13 cellular contexts compared by ENCODE assay signal in genomic region chr18:77052297-77052645, GRCh38.
DNase-seq lines count a peak whose midpoint lies in the region; ATAC-seq and TF ChIP-seq lines count a peak whose summit lies in the region.
"Had no signal": no experiment of that assay in that cellular context is flagged by ENCODE, and none has a peak within 500 bp of the region (broad histone marks: within the 10 kb centered on the region; RNA-seq: fewer than 3 reads in every experiment).

No MANE protein-coding gene starts in this region.

- no peak for TF ChIP-seq CTCF in left ventricle myocardium inferior (IDR thresholded peaks at IDR 0.05; ENCODE audit: borderline replicate concordance)
- no peak for TF ChIP-seq CTCF in right atrium auricular region (IDR thresholded peaks at IDR 0.05)
- TF ChIP-seq CTCF in upper lobe of left lung (IDR thresholded peaks at IDR 0.05): no peak
- no peak for TF ChIP-seq CTCF in type B pancreatic cell (conservative IDR thresholded peaks at IDR 0.05)
- TF ChIP-seq CTCF in smooth muscle cell (IDR thresholded peaks at IDR 0.05; ENCODE audit: borderline replicate concordance, insufficient read depth, poor library complexity, severe bottlenecking): no peak

- H2BK5ac ChIP-seq in neuronal stem cell (ENCODE audit: low read length): no peak overlapping the region

- H3K9me3 ChIP-seq in left ventricle myocardium inferior (replicated peaks): no peaks in the 10 kb centered on the region
- no peaks in the 10 kb centered on the region for H3K9me3 ChIP-seq in right atrium auricular region
- no peaks in the 10 kb centered on the region for H3K9me3 ChIP-seq in neuronal stem cell (replicated peaks in 1 of 2; ENCODE audit: control insufficient read depth in 2 of 2, insufficient read depth in 1 of 2, low read depth in 1 of 2, low read length in 2 of 2)
- no peaks in the 10 kb centered on the region for H3K9me3 ChIP-seq in upper lobe of left lung
- H3K9me3 ChIP-seq in smooth muscle cell (replicated peaks; ENCODE audit: low read depth): no peaks in the 10 kb centered on the region

- H3K4me3 Mint-ChIP-seq in type B pancreatic cell: no peak overlapping the region
- H3K4me3 Mint-ChIP-seq: GM23338, neural crest cell, WTC11 had no signal

- TF ChIP-seq EP300 in upper lobe of left lung (IDR thresholded peaks at IDR 0.05): no peak

- peaks cover 6% of the 10 kb centered on the region for H3K36me3 Mint-ChIP-seq in type B pancreatic cell
- H3K36me3 Mint-ChIP-seq: WTC11 had no signal

- intact Hi-C loops in left ventricle myocardium inferior (cut with micrococcal nuclease): no loop called here

- WGBS in neuronal stem cell (ENCODE audit: extremely low coverage in 2 of 2, insufficient read length in 2 of 2, insufficient replicate concordance in 1 of 2), 2 donors: no CpG with 5 or more reads among the region's 8 CpGs
- 73 to 90% methylated on average over 8 of the region's 8 CpGs for WGBS in upper lobe of left lung, 2 donors
- 95% methylated on average over 8 of the region's 8 CpGs for WGBS in smooth muscle cell (ENCODE audit: low lambda C conversion rate)

- H3K27ac ChIP-seq in left ventricle myocardium inferior (replicated peaks) (peak overlapping the region; percentile 80), right atrium auricular region (peak overlapping the region in 1 of 2 donors; percentile 48), cingulate gyrus (ENCODE audit: low read depth, low read length) (peak overlapping the region; percentile 92), neuronal stem cell (replicated peaks; ENCODE audit: low read length) (no peak overlapping the region), upper lobe of left lung (peak overlapping the region in 3 of 4 donors; percentile 87 to 96 (median 91)), smooth muscle cell (ENCODE audit: low read depth) (no peak overlapping the region)

- H2BK12ac ChIP-seq in neuronal stem cell (ENCODE audit: low read length): no peak overlapping the region

- H3K27ac Mint-ChIP-seq in type B pancreatic cell: no peak overlapping the region
- H3K27ac Mint-ChIP-seq: GM23338, WTC11 had no signal

- H3K4me1 ChIP-seq in left ventricle myocardium inferior (peaks cover 55% of the 10 kb centered on the region), right atrium auricular region (peaks cover 0 to 42% of the 10 kb centered on the region in 2 donors), neuronal stem cell (ENCODE audit: control insufficient read depth in 2 of 2, insufficient read depth in 1 of 2, low read depth in 1 of 2, low read length in 2 of 2) (peaks cover 30 to 34% of the 10 kb centered on the region in 2 donors), upper lobe of left lung (peaks cover 41 to 54% (median 48%) of the 10 kb centered on the region in 4 donors), smooth muscle cell (ENCODE audit: low read depth) (peaks cover 26% of the 10 kb centered on the region)

- no peaks in the 10 kb centered on the region for H3K27me3 Mint-ChIP-seq in type B pancreatic cell

- H2BK120ac ChIP-seq in neuronal stem cell (ENCODE audit: low read depth, low read length): no peak overlapping the region

- H3K18ac ChIP-seq in neuronal stem cell (ENCODE audit: low read length): peak overlapping the region; percentile 61

- H3K4me3 ChIP-seq in left ventricle myocardium inferior: no peak overlapping the region
- no peak overlapping the region for H3K4me3 ChIP-seq in right atrium auricular region
- no peak overlapping the region for H3K4me3 ChIP-seq in neuronal stem cell (ENCODE audit: low read length in 2 of 2)
- H3K4me3 ChIP-seq in upper lobe of left lung: no peak overlapping the region
- no peak overlapping the region for H3K4me3 ChIP-seq in smooth muscle cell
- H3K4me3 ChIP-seq: GM23338 had no signal

- no peak for ATAC-seq in upper lobe of left lung (ENCODE audit: low FRiP score in 2 of 2)
- ATAC-seq: GM23338, WTC11 had no signal

- H3K4ac ChIP-seq in neuronal stem cell (ENCODE audit: low read length): no peak overlapping the region

- H3K4me2 ChIP-seq in neuronal stem cell (ENCODE audit: insufficient read depth, low read length, poor library complexity, severe bottlenecking) (no peak overlapping the region), smooth muscle cell (no peak overlapping the region)
- H3K4me2 ChIP-seq: GM23338 had no signal

- H4K8ac ChIP-seq in neuronal stem cell (ENCODE audit: low read depth, low read length): no peak overlapping the region

- no peaks in the 10 kb centered on the region for H3K9me3 Mint-ChIP-seq in type B pancreatic cell
- H3K9me3 Mint-ChIP-seq: GM23338, neural crest cell, WTC11 had no signal

- H2AK5ac ChIP-seq in neuronal stem cell (ENCODE audit: low read depth, low read length): no peak overlapping the region

- H3K14ac ChIP-seq in neuronal stem cell (ENCODE audit: low read length): no peak overlapping the region

- H3K27me3 ChIP-seq in left ventricle myocardium inferior (ENCODE audit: low read depth): no peaks in the 10 kb centered on the region
- H3K27me3 ChIP-seq in right atrium auricular region: no peaks in the 10 kb centered on the region
- peaks cover 0 to 3% (median 0%) of the 10 kb centered on the region in 3 experiments for H3K27me3 ChIP-seq in neuronal stem cell (ENCODE audit: control insufficient read depth in 3 of 3, insufficient read depth in 3 of 3, low read depth in 1 of 3, low read length in 3 of 3)
- H3K27me3 ChIP-seq in upper lobe of left lung: no peaks in the 10 kb centered on the region
- no peaks in the 10 kb centered on the region for H3K27me3 ChIP-seq in smooth muscle cell (ENCODE audit: low read depth)

- H2AFZ ChIP-seq in neuronal stem cell (ENCODE audit: low read length): no peak overlapping the region
- no peak overlapping the region for H2AFZ ChIP-seq in smooth muscle cell (ENCODE audit: low read depth)
- H2AFZ ChIP-seq: GM23338 had no signal

- H2BK15ac ChIP-seq in neuronal stem cell (ENCODE audit: low read length): no peak overlapping the region

- H3K36me3 ChIP-seq in left ventricle myocardium inferior (peaks cover 2% of the 10 kb centered on the region), right atrium auricular region (no peaks in the 10 kb centered on the region), neuronal stem cell (replicated peaks in 1 of 2; ENCODE audit: control insufficient read depth in 2 of 2, insufficient read depth in 2 of 2, low read length in 2 of 2) (no peaks in the 10 kb centered on the region), upper lobe of left lung (peaks cover 0 to under 1% (median 0%) of the 10 kb centered on the region in 4 donors), smooth muscle cell (ENCODE audit: low read depth) (no peaks in the 10 kb centered on the region)

- H3K79me2 ChIP-seq in smooth muscle cell (ENCODE audit: low read depth): no peaks in the 10 kb centered on the region

- H3K23ac ChIP-seq in neuronal stem cell (ENCODE audit: low read depth, low read length, poor library complexity): no peak overlapping the region

- no peaks in the 10 kb centered on the region for H4K20me1 ChIP-seq in smooth muscle cell (ENCODE audit: low read depth)

- no peak overlapping the region for H3K9ac ChIP-seq in neuronal stem cell (ENCODE audit: low read depth, low read length, poor library complexity)
- no peak overlapping the region for H3K9ac ChIP-seq in smooth muscle cell (ENCODE audit: low read depth)

- no peak for TF ChIP-seq POLR2A in upper lobe of left lung (IDR thresholded peaks at IDR 0.05)

- DNase-seq in left ventricle myocardium inferior (no peak), right atrium auricular region (ENCODE audit: low spot score) (no peak), neuronal stem cell (ENCODE audit: low spot score) (no peak), upper lobe of left lung (peak in 1 of 2 donors; percentile 40), NCI-H2227 (lab: John Stamatoyannopoulos, UW; ENCODE audit: unreplicated experiment) (no peak), type B pancreatic cell (ENCODE audit: extremely low spot score, unreplicated experiment) (no peak), smooth muscle cell (lab: John Stamatoyannopoulos, UW; ENCODE audit: unreplicated experiment) (no peak)
- DNase-seq: NCI-H2029 treated with DMSO at 0.1 percent for 48 hours, SHP77 treated with DMSO at 0.1 percent for 48 hours had no signal

- H3F3A ChIP-seq in smooth muscle cell (ENCODE audit: low read depth): peaks cover 9% of the 10 kb centered on the region

- peaks cover 37% of the 10 kb centered on the region for H3K4me1 Mint-ChIP-seq in type B pancreatic cell (ENCODE audit: unreplicated experiment)

- H3K79me1 ChIP-seq in neuronal stem cell (ENCODE audit: low read depth, low read length): no peaks in the 10 kb centered on the region

- no peak overlapping the region for H4K91ac ChIP-seq in neuronal stem cell (ENCODE audit: low read depth, low read length, poor library complexity)

Comparison
In these comparisons a context has a peak if more than half of its experiments do, and no peak if none do; other contexts are left out.
1. H3K27ac ChIP-seq: peak in left ventricle myocardium inferior (single experiment), cingulate gyrus (single experiment) and upper lobe of left lung (3 of 4); none in neuronal stem cell (single experiment) and smooth muscle cell (single experiment).